Comparison of ENCODE assay signal across 13 cellular contexts in genomic region chr2:196205891-196206408, GRCh38. TPM values are rescaled to one million over a fixed set of nuclear protein-coding genes. Genes with fewer than 3 reads are reported as not detected.
DNase-seq lines count a peak whose midpoint lies in the region; ATAC-seq, FAIRE-seq and TF ChIP-seq lines count a peak whose summit lies in the region.
"Had no signal": no experiment of that assay in that cellular context is flagged by ENCODE, and none has a peak within 500 bp of the region (broad histone marks: within the 10 kb centered on the region; RNA-seq: fewer than 3 reads in every experiment).

No MANE protein-coding gene starts in this region.

- H3K36me3 ChIP-seq in upper lobe of right lung: no peaks in the 10 kb centered on the region
- H3K36me3 ChIP-seq: stomach had no signal

- H3K4me3 Mint-ChIP-seq in activated CD4-positive, alpha-beta memory T cell treated with anti-CD3 and anti-CD28 coated beads for 36 hours: no peak overlapping the region
- no peak overlapping the region for H3K4me3 Mint-ChIP-seq in activated CD4-positive, alpha-beta memory T cell treated with anti-CD3 and anti-CD28 coated beads, Interleukin-2, amount 10 ng/mL, durations not matched to agents 7 days and 5 days
- no peak overlapping the region for H3K4me3 Mint-ChIP-seq in WTC11
- H3K4me3 Mint-ChIP-seq: HFFc6 had no signal

- peak overlapping the region; percentile 7 for H3K27ac Mint-ChIP-seq in activated CD4-positive, alpha-beta memory T cell treated with anti-CD3 and anti-CD28 coated beads for 36 hours
- no peak overlapping the region for H3K27ac Mint-ChIP-seq in activated CD4-positive, alpha-beta memory T cell treated with anti-CD3 and anti-CD28 coated beads, Interleukin-2, amount 10 ng/mL, durations not matched to agents 7 days and 5 days
- H3K27ac Mint-ChIP-seq in WTC11: peak overlapping the region; percentile 53
- H3K27ac Mint-ChIP-seq: HFFc6 had no signal

- CTCF ChIA-PET in activated CD4-positive, alpha-beta memory T cell treated with anti-CD3 and anti-CD28 coated beads for 36 hours (lab: Charles Lee): interaction anchor here (0.9 to 1.7 kb wide), 3 partner anchors 71 to 128 kb away, joined by 3 to 6 read pairs (median 4); no protein-coding TSS in a partner anchor
- CTCF ChIA-PET in activated CD4-positive, alpha-beta memory T cell treated with anti-CD3 and anti-CD28 coated beads, Interleukin-2, amount 10 ng/mL, durations not matched to agents 7 days and 5 days (lab: Charles Lee): interaction anchor here (1.1 kb wide), 1 partner anchor 28 kb away, joined by 3 read pairs; no protein-coding TSS in a partner anchor
- CTCF ChIA-PET in WTC11 (lab: Charles Lee): no interaction called here

- no peaks in the 10 kb centered on the region for H3K9me3 ChIP-seq in upper lobe of right lung
- H3K9me3 ChIP-seq: stomach had no signal

- ATAC-seq in WTC11 (no peak), left cardiac atrium (peak; percentile 72 to 82), upper lobe of right lung (peak; percentile 49), HG03342 (IDR thresholded peaks at IDR 0.05; ENCODE audit: unreplicated experiment) (no peak)
- ATAC-seq: foreskin keratinocyte had no signal

- intact Hi-C loops in activated CD4-positive, alpha-beta memory T cell treated with anti-CD3 and anti-CD28 coated beads for 36 hours (cut with micrococcal nuclease): loop anchor here (1.0 kb wide), 1 partner anchor 34 kb away; no protein-coding TSS in a partner anchor
- intact Hi-C loops in left cardiac atrium (cut with DNase I) (no loop called here), upper lobe of right lung (cut with DNase I) (no loop called here)

- H3K4me1 ChIP-seq in upper lobe of right lung: peaks cover 17% of the 10 kb centered on the region

- no peaks in the 10 kb centered on the region for H3K9me3 Mint-ChIP-seq in activated CD4-positive, alpha-beta memory T cell treated with anti-CD3 and anti-CD28 coated beads for 36 hours
- peaks cover 3% of the 10 kb centered on the region for H3K9me3 Mint-ChIP-seq in activated CD4-positive, alpha-beta memory T cell treated with anti-CD3 and anti-CD28 coated beads, Interleukin-2, amount 10 ng/mL, durations not matched to agents 7 days and 5 days
- H3K9me3 Mint-ChIP-seq in WTC11: peaks cover 20% of the 10 kb centered on the region
- H3K9me3 Mint-ChIP-seq: HFFc6 had no signal

- H3K27ac ChIP-seq in upper lobe of right lung: no peak overlapping the region
- H3K27ac ChIP-seq: foreskin keratinocyte, stomach had no signal

- H3K4me3 ChIP-seq in upper lobe of right lung: no peak overlapping the region
- H3K4me3 ChIP-seq: stomach had no signal

- H3K36me3 Mint-ChIP-seq in activated CD4-positive, alpha-beta memory T cell treated with anti-CD3 and anti-CD28 coated beads for 36 hours: peaks cover under 1% of the 10 kb centered on the region
- H3K36me3 Mint-ChIP-seq in activated CD4-positive, alpha-beta memory T cell treated with anti-CD3 and anti-CD28 coated beads, Interleukin-2, amount 10 ng/mL, durations not matched to agents 7 days and 5 days (ENCODE audit: low read depth): peaks cover 12% of the 10 kb centered on the region
- H3K36me3 Mint-ChIP-seq in WTC11: peaks cover 4% of the 10 kb centered on the region

- no peaks in the 10 kb centered on the region for H3K27me3 Mint-ChIP-seq in activated CD4-positive, alpha-beta memory T cell treated with anti-CD3 and anti-CD28 coated beads for 36 hours
- no peaks in the 10 kb centered on the region for H3K27me3 Mint-ChIP-seq in activated CD4-positive, alpha-beta memory T cell treated with anti-CD3 and anti-CD28 coated beads, Interleukin-2, amount 10 ng/mL, durations not matched to agents 7 days and 5 days
- H3K27me3 Mint-ChIP-seq in WTC11 (ENCODE audit: low read depth): no peaks in the 10 kb centered on the region

- no peak for DNase-seq in activated CD4-positive, alpha-beta memory T cell treated with anti-CD3 and anti-CD28 coated beads for 36 hours
- no peak for DNase-seq in activated CD4-positive, alpha-beta memory T cell treated with anti-CD3 and anti-CD28 coated beads, Interleukin-2, amount 10 ng/mL, durations not matched to agents 7 days and 5 days
- DNase-seq in WTC11 (ENCODE audit: low spot score): no peak
- no peak for DNase-seq in left cardiac atrium
- no peak for DNase-seq in upper lobe of right lung
- DNase-seq in cerebellar nuclear complex (lab: John Stamatoyannopoulos, UW): no peak
- no peak for DNase-seq in frontal cortex (ENCODE audit: low spot score in 2 of 2)
- DNase-seq: caudate nucleus; HFFc6; stimulated activated CD4-positive, alpha-beta T cell treated with anti-CD3 and anti-CD28 coated beads, Interleukin-4, amount 100 ng/mL, for 24 hours; stomach had no signal

- H3K27me3 ChIP-seq in upper lobe of right lung: no peaks in the 10 kb centered on the region
- H3K27me3 ChIP-seq: foreskin keratinocyte, stomach had no signal

- POLR2A ChIA-PET in activated CD4-positive, alpha-beta memory T cell treated with anti-CD3 and anti-CD28 coated beads for 36 hours (lab: Charles Lee): interaction anchor here (0.9 to 1.4 kb wide), 3 partner anchors 21 to 35 kb away, joined by 3 to 9 read pairs (median 4); partner anchors contain the start of gene STK17B
- POLR2A ChIA-PET in activated CD4-positive, alpha-beta memory T cell treated with anti-CD3 and anti-CD28 coated beads, Interleukin-2, amount 10 ng/mL, durations not matched to agents 7 days and 5 days (lab: Charles Lee): interaction anchor here (1.1 to 2.8 kb wide), 7 partner anchors 11 to 55 kb away, joined by 3 to 22 read pairs (median 6); partner anchors contain the start of gene STK17B
- POLR2A ChIA-PET in WTC11 (lab: Charles Lee): no interaction called here

- FAIRE-seq in frontal cortex (lab: Jason Lieb, UNC): no peak

- peaks cover 31% of the 10 kb centered on the region for H3K4me1 Mint-ChIP-seq in activated CD4-positive, alpha-beta memory T cell treated with anti-CD3 and anti-CD28 coated beads for 36 hours (ENCODE audit: low read depth)
- peaks cover 41% of the 10 kb centered on the region for H3K4me1 Mint-ChIP-seq in activated CD4-positive, alpha-beta memory T cell treated with anti-CD3 and anti-CD28 coated beads, Interleukin-2, amount 10 ng/mL, durations not matched to agents 7 days and 5 days
- H3K4me1 Mint-ChIP-seq in WTC11: peaks cover 6% of the 10 kb centered on the region

- no peak for TF ChIP-seq CTCF in WTC11 (IDR thresholded peaks at IDR 0.05)
- TF ChIP-seq CTCF in upper lobe of right lung (IDR thresholded peaks at IDR 0.05): no peak

TF ChIP-seq in WTC11, 78 proteins besides CTCF, POLR2A, EP300 and RAD21 (continues in another document):
- TF ChIP-seq, protein P1, sequence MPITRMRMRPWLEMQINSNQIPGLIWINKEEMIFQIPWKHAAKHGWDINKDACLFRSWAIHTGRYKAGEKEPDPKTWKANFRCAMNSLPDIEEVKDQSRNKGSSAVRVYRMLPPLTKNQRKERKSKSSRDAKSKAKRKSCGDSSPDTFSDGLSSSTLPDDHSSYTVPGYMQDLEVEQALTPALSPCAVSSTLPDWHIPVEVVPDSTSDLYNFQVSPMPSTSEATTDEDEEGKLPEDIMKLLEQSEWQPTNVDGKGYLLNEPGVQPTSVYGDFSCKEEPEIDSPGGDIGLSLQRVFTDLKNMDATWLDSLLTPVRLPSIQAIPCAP (CRISPR knock-in tag; IDR thresholded peaks at IDR 0.05): no peak
- TF ChIP-seq ZNF263 (CRISPR knock-in tag; IDR thresholded peaks at IDR 0.05; ENCODE audit: low read depth) (no peak), ZNF138 (CRISPR knock-in tag; conservative IDR thresholded peaks at IDR 0.05) (no peak), MLX (CRISPR knock-in tag; IDR thresholded peaks at IDR 0.05) (no peak), FOXJ3 (CRISPR knock-in tag; IDR thresholded peaks at IDR 0.05; ENCODE audit: borderline replicate concordance) (no peak), ETV6 (CRISPR knock-in tag; IDR thresholded peaks at IDR 0.05) (no peak), PREB (CRISPR knock-in tag; IDR thresholded peaks at IDR 0.05; ENCODE audit: borderline replicate concordance) (no peak), STAT6 (CRISPR knock-in tag; conservative IDR thresholded peaks at IDR 0.05; ENCODE audit: low read depth) (no peak)

RNA-seq across cellular contexts. Expression of gene STK17B, which starts 34.6 kb away (rescaled TPM):
- 100 to 1,000 TPM; 175 to 176 TPM for total RNA-seq in activated CD4-positive, alpha-beta memory T cell treated with anti-CD3 and anti-CD28 coated beads for 36 hours
- total RNA-seq in activated CD4-positive, alpha-beta memory T cell treated with anti-CD3 and anti-CD28 coated beads, Interleukin-2, amount 10 ng/mL, durations not matched to agents 7 days and 5 days: 100 to 1,000 TPM; 365 to 367 TPM
- total RNA-seq in WTC11 (2021): 11.2 to 11.8 TPM (median 11.7 TPM) in 3 replicates
- 10 to 100 TPM; 11.2 to 11.5 TPM for total RNA-seq in left cardiac atrium
- total RNA-seq in upper lobe of right lung: 66.9 TPM
- 6.1 TPM for total RNA-seq in frontal cortex

Comparison
In these comparisons a context has a peak if more than half of its experiments do, and no peak if none do; other contexts are left out.
1. ATAC-seq: peak in left cardiac atrium (2 of 2) and upper lobe of right lung (single experiment); none in WTC11 (single experiment) and HG03342 (single experiment).